Comparison of ENCODE assay signal across 15 cellular contexts in the genomic region with DNA sequence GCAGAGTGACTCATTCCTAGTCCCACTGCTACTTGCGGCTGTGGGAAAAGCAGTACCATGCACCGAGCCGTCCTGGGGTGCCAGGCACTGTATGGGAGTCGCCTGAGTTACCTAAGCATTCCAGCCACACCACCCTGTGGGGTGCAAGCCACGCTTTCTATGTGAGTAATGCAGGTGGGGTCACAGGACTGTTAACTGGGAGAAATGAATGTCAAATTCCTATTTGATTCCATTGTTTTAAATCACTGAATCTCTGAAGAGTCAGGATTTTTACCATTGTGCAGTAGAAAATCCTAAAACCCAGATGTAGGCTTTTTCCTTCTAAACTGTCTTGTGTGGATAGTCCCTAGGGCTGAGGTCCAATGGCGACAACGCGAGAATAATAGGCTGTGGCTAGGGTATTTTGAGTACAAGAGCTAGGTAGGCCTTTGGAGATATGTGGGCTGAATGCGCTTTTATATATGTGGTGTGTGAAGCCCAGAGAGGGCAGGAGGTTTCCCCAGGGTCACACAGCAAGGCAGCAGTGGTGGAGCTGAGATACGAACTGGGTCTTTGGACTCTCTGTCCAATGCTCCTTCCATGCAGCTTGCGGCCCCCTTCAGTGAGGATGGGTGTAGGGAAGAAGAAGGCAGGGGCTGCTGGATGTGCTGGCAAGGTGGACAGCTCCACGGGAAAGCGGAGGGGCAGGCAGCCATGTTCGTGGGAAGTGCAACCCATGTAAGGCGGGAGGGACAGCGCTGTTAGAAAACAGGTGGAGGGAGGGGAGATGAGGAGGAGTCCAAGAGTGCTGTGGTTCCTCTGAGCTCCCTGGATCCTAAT.
DNase-seq lines count a peak whose midpoint lies in the region; ATAC-seq, FAIRE-seq and TF ChIP-seq lines count a peak whose summit lies in the region.
"Had no signal": no experiment of that assay in that cellular context is flagged by ENCODE, and none has a peak within 500 bp of the region (broad histone marks: within the 10 kb centered on the region; RNA-seq: fewer than 3 reads in every experiment).

No MANE protein-coding gene starts in this region.

- peaks cover 14% of the 10 kb centered on the region for H3K4me1 ChIP-seq in foreskin keratinocyte
- H3K4me1 ChIP-seq: BE2C had no signal

- TF ChIP-seq CTCF in foreskin keratinocyte (conservative IDR thresholded peaks at IDR 0.05) (no peak), omental fat pad (IDR thresholded peaks at IDR 0.05) (no peak)

- DNase-seq in H54 (ENCODE audit: insufficient read length, low spot score): peak; percentile 76
- DNase-seq in SK-N-DZ (ENCODE audit: low spot score): peak; percentile 94
- peak; percentile 54 to 78 for DNase-seq in foreskin keratinocyte
- DNase-seq in omental fat pad (ENCODE audit: low spot score): no peak
- DNase-seq in cardiac septum (ENCODE audit: low spot score): no peak
- no peak for DNase-seq in NK-92 (lab: John Stamatoyannopoulos, UW; ENCODE audit: unreplicated experiment)
- DNase-seq in superior temporal gyrus (ENCODE audit: extremely low spot score): no peak
- DNase-seq: activated CD4-positive, alpha-beta T cell treated with anti-CD3 and anti-CD28 coated beads, Interleukin-2, amount 50 U/mL, for 4 hours; amniotic stem cell; BE2C; NCI-H187 treated with DMSO at 0.1 percent for 48 hours; Right ventricle myocardium superior; T1000 had no signal

- no peak overlapping the region for H3K27ac ChIP-seq in foreskin keratinocyte

- no peaks in the 10 kb centered on the region for H3K27me3 ChIP-seq in foreskin keratinocyte
- H3K27me3 ChIP-seq: BE2C had no signal

- intact Hi-C loops in cardiac septum (cut with DNase I): no loop called here

- ATAC-seq in foreskin keratinocyte (peak; percentile 90), omental fat pad (ENCODE audit: low FRiP score) (peak; percentile 81), HG02678 (IDR thresholded peaks at IDR 0.05; ENCODE audit: unreplicated experiment) (no peak)
- ATAC-seq: activated T-helper 17 cell treated with anti-CD3 and anti-CD28 coated beads, Interleukin-2, amount 50 U/mL, for 72 hours had no signal

- FAIRE-seq in H54 (lab: Jason Lieb, UNC): peak; percentile 69

- no peak for TF ChIP-seq POLR2A in H54 (IDR thresholded peaks at IDR 0.05; ENCODE audit: low read depth, low read length)

Comparison
In these comparisons a context has a peak if more than half of its experiments do, and no peak if none do; other contexts are left out.
1. DNase-seq: peak in H54 (single experiment), SK-N-DZ (single experiment) and foreskin keratinocyte (2 of 2); none in omental fat pad (single experiment), cardiac septum (single experiment), NK-92 (single experiment) and superior temporal gyrus (single experiment).